ENCODE assay signal across 8 cellular contexts in genomic region chr2:98730053-98730850, GRCh38. TPM values are rescaled to one million over a fixed set of nuclear protein-coding genes. Genes with fewer than 3 reads are reported as not detected.
DNase-seq lines count a peak whose midpoint lies in the region; ATAC-seq and TF ChIP-seq lines count a peak whose summit lies in the region.

No MANE protein-coding gene starts in this region.

- intact Hi-C loops in body of pancreas (cut with DNase I): no loop called here

- H3K4me3 Mint-ChIP-seq in T-helper 2 cell treated with Interferon-gamma antibody and Interleukin-4, amounts not matched to agents 5 μg/mL and 100 μg/mL, for 36 hours: peak overlapping the region; percentile 82
- H3K4me3 Mint-ChIP-seq in HFFc6: no peak overlapping the region

- peaks cover 10% of the 10 kb centered on the region; the same call in 1 of the 2 replicates for H3K4me1 ChIP-seq in ES-I3 (ENCODE audit: insufficient read depth, low read length)
- peaks cover 6% of the 10 kb centered on the region for H3K4me1 ChIP-seq in KMS-11 (ENCODE audit: low read depth, poor library complexity, severe bottlenecking)
- peaks cover 50% of the 10 kb centered on the region for H3K4me1 ChIP-seq in body of pancreas
- no peaks in the 10 kb centered on the region for H3K4me1 ChIP-seq in iPS-18a (ENCODE audit: control insufficient read depth, low read depth, low read length)

- H3K9me3 Mint-ChIP-seq in T-helper 2 cell treated with Interferon-gamma antibody and Interleukin-4, amounts not matched to agents 5 μg/mL and 100 μg/mL, for 36 hours: peaks cover 5% of the 10 kb centered on the region
- H3K9me3 Mint-ChIP-seq in HFFc6: no peaks in the 10 kb centered on the region

- ATAC-seq in body of pancreas: peak; percentile 43

- peak in 2 of 3 donors; percentile 63 to 72 for TF ChIP-seq POLR2A in body of pancreas (IDR thresholded peaks at IDR 0.05)

- H3K4me3 ChIP-seq in KMS-11 (IDR thresholded peaks at IDR 0.05; ENCODE audit: insufficient read depth, low read depth, low read length): no peak overlapping the region
- H3K4me3 ChIP-seq in body of pancreas: peak overlapping the region; percentile 60 to 64
- H3K4me3 ChIP-seq in iPS-18a (ENCODE audit: low read length): peak overlapping the region; percentile 60
- H3K4me3 ChIP-seq in skeletal muscle cell (ENCODE audit: low read depth, low read length): peak overlapping the region; percentile 41

- H3K36me3 Mint-ChIP-seq in T-helper 2 cell treated with Interferon-gamma antibody and Interleukin-4, amounts not matched to agents 5 μg/mL and 100 μg/mL, for 36 hours (ENCODE audit: low read depth): peaks cover 34% of the 10 kb centered on the region
- 0 out of 2 replicates have a peak, but pooled peaks cover 3% of the 10 kb centered on the region for H3K36me3 Mint-ChIP-seq in HFFc6 (ENCODE audit: low read depth)

- no peaks in the 10 kb centered on the region for H3K27me3 Mint-ChIP-seq in T-helper 2 cell treated with Interferon-gamma antibody and Interleukin-4, amounts not matched to agents 5 μg/mL and 100 μg/mL, for 36 hours (ENCODE audit: low read depth)
- H3K27me3 Mint-ChIP-seq in HFFc6 (ENCODE audit: insufficient read depth): peaks cover 34% of the 10 kb centered on the region

- no peaks in the 10 kb centered on the region for H4K20me1 ChIP-seq in KMS-11 (ENCODE audit: insufficient read depth)

- H3K27me3 ChIP-seq in KMS-11 (ENCODE audit: insufficient read depth, low read depth) (no peaks in the 10 kb centered on the region), body of pancreas (no peaks in the 10 kb centered on the region), iPS-18a (ENCODE audit: control insufficient read depth, insufficient read depth, low read length) (peaks cover 44% of the 10 kb centered on the region)

- no peaks in the 10 kb centered on the region for H3K36me3 ChIP-seq in ES-I3 (ENCODE audit: insufficient read depth, low read length)
- H3K36me3 ChIP-seq in KMS-11 (ENCODE audit: insufficient read depth): no peaks in the 10 kb centered on the region
- no peaks in the 10 kb centered on the region for H3K36me3 ChIP-seq in body of pancreas (replicated peaks in 1 of 2; ENCODE audit: insufficient read depth in 1 of 2, low read depth in 2 of 2)
- H3K36me3 ChIP-seq in iPS-18a (ENCODE audit: control insufficient read depth, low read depth, low read length): no peaks in the 10 kb centered on the region

- peak overlapping the region; percentile 44; the same call in 1 of the 2 replicates for H3K4me2 ChIP-seq in KMS-11

- peaks cover 67% of the 10 kb centered on the region for H3K4me1 Mint-ChIP-seq in T-helper 2 cell treated with Interferon-gamma antibody and Interleukin-4, amounts not matched to agents 5 μg/mL and 100 μg/mL, for 36 hours (ENCODE audit: low read depth)
- no peaks in the 10 kb centered on the region for H3K4me1 Mint-ChIP-seq in HFFc6 (ENCODE audit: low read depth)

- WGBS in body of pancreas, 2 donors: 1 to 2% methylated on average over 10 to 38 of the region's 70 CpGs

- H3K79me2 ChIP-seq in KMS-11 (ENCODE audit: insufficient read depth, low read depth): no peaks in the 10 kb centered on the region

- H3K27ac ChIP-seq in KMS-11 (no peak overlapping the region), body of pancreas (peak overlapping the region; percentile 83 to 93 (median 90)), iPS-18a (ENCODE audit: low read length) (no peak overlapping the region)

- H3K9ac ChIP-seq in ES-I3 (ENCODE audit: low read depth, low read length) (peak overlapping the region; percentile 65; the same call in 1 of the 2 replicates), KMS-11 (no peak overlapping the region), iPS-18a (ENCODE audit: low read length) (no peak overlapping the region)

- DNase-seq in T-helper 2 cell treated with Interferon-gamma antibody and Interleukin-4, amounts not matched to agents 5 μg/mL and 100 μg/mL, for 36 hours (ENCODE audit: low spot score): peak; percentile 43
- DNase-seq in body of pancreas: peak; percentile 64 to 80 (median 76)
- DNase-seq in skeletal muscle cell (ENCODE audit: low read depth): no peak
- no peak for DNase-seq in H4 (ENCODE audit: low spot score)
- no peak for DNase-seq in HFFc6

- TF ChIP-seq CTCF in KMS-11 (conservative IDR thresholded peaks at IDR 0.05; ENCODE audit: low read depth, low read length) (no peak), body of pancreas (IDR thresholded peaks at IDR 0.05) (no peak), HFFc6 (IDR thresholded peaks at IDR 0.05) (no peak)

- peak overlapping the region; percentile 82 for H3K27ac Mint-ChIP-seq in T-helper 2 cell treated with Interferon-gamma antibody and Interleukin-4, amounts not matched to agents 5 μg/mL and 100 μg/mL, for 36 hours
- no peak overlapping the region for H3K27ac Mint-ChIP-seq in HFFc6

- peak overlapping the region; percentile 27 for H2AFZ ChIP-seq in KMS-11 (ENCODE audit: low read depth)

- H3K9me3 ChIP-seq in ES-I3 (ENCODE audit: control insufficient read depth, insufficient read depth, low read length) (no peaks in the 10 kb centered on the region), body of pancreas (no peaks in the 10 kb centered on the region), iPS-18a (ENCODE audit: control insufficient read depth, low read depth, low read length) (no peaks in the 10 kb centered on the region)

RNA-seq across cellular contexts. Expression of gene MGAT4A, which starts 0.7 kb away (rescaled TPM):
- total RNA-seq in body of pancreas: 10 to 100 TPM; 40.5 to 72.4 TPM
- 5.2 and 5.6 TPM in 2 replicates for total RNA-seq in H4 (2014; rRNA removed; shearing (Covaris generic))
- under 1 TPM in 1 of 6 experiments, not detected in 5; 0.14 TPM for total RNA-seq in HFFc6 (2021; fragmentation: NEBNext Ultra II Directional; extraction: Animal tissue kit (Norgen Biotek cat#: 25700))

Comparison
In these comparisons a context has a peak if more than half of its experiments do, and no peak if none do; other contexts are left out.
1. H3K27ac ChIP-seq: peak in body of pancreas (4 of 4); none in KMS-11 (single experiment) and iPS-18a (single experiment).
2. DNase-seq: peak in T-helper 2 cell treated with Interferon-gamma antibody and Interleukin-4, amounts not matched to agents 5 μg/mL and 100 μg/mL, for 36 hours (single experiment) and body of pancreas (4 of 4); none in skeletal muscle cell (single experiment), H4 (single experiment) and HFFc6 (single experiment).